In genomic region chr16:16861546-16861945, GRCh38 we compare ENCODE assay signal across 8 cellular contexts.
A peak's percentile ranks its signal among the peaks of the same experiment; 100 is the strongest.
DNase-seq lines count a peak whose midpoint lies in the region; ATAC-seq and TF ChIP-seq lines count a peak whose summit lies in the region.

No MANE protein-coding gene starts in this region.

- H3K36me3 Mint-ChIP-seq in activated CD4-positive, alpha-beta memory T cell treated with anti-CD3 and anti-CD28 coated beads for 36 hours: no peaks in the 10 kb centered on the region
- H3K36me3 Mint-ChIP-seq in effector memory CD8-positive, alpha-beta T cell (ENCODE audit: insufficient read depth): no peaks in the 10 kb centered on the region

- CTCF ChIA-PET in activated CD4-positive, alpha-beta memory T cell treated with anti-CD3 and anti-CD28 coated beads for 36 hours (lab: Charles Lee): interaction anchor here (0.7 to 3.6 kb wide), 11 partner anchors 10 to 718 kb away, joined by 3 to 15 read pairs (median 3); no protein-coding TSS in a partner anchor

- H3K27me3 ChIP-seq in cardiac muscle cell: no peaks in the 10 kb centered on the region

- no peak overlapping the region for H3K4me3 Mint-ChIP-seq in activated CD4-positive, alpha-beta memory T cell treated with anti-CD3 and anti-CD28 coated beads for 36 hours
- H3K4me3 Mint-ChIP-seq in effector memory CD8-positive, alpha-beta T cell: no peak overlapping the region
- no peak overlapping the region for H3K4me3 Mint-ChIP-seq in stimulated activated naive CD8-positive, alpha-beta T cell treated with anti-CD3 and anti-CD28 coated beads, Interleukin-15, amount 100 ng/mL, for 72 hours

- H3K9me3 ChIP-seq in cardiac muscle cell (ENCODE audit: low read depth): no peaks in the 10 kb centered on the region

- H3K4me3 ChIP-seq in cardiac muscle cell: no peak overlapping the region

- peaks cover 28% of the 10 kb centered on the region for H3K4me1 ChIP-seq in cardiac muscle cell (ENCODE audit: low read depth)

- H3K9me3 Mint-ChIP-seq in activated CD4-positive, alpha-beta memory T cell treated with anti-CD3 and anti-CD28 coated beads for 36 hours: no peaks in the 10 kb centered on the region
- H3K9me3 Mint-ChIP-seq in effector memory CD8-positive, alpha-beta T cell: no peaks in the 10 kb centered on the region
- H3K9me3 Mint-ChIP-seq in stimulated activated naive CD8-positive, alpha-beta T cell treated with anti-CD3 and anti-CD28 coated beads, Interleukin-15, amount 100 ng/mL, for 72 hours: no peaks in the 10 kb centered on the region

- POLR2A ChIA-PET in activated CD4-positive, alpha-beta memory T cell treated with anti-CD3 and anti-CD28 coated beads for 36 hours (lab: Charles Lee): no interaction called here

- H3K27me3 Mint-ChIP-seq in activated CD4-positive, alpha-beta memory T cell treated with anti-CD3 and anti-CD28 coated beads for 36 hours: peaks cover 5% of the 10 kb centered on the region
- peaks cover 14 to 40% of the 10 kb centered on the region in 2 donors for H3K27me3 Mint-ChIP-seq in effector memory CD8-positive, alpha-beta T cell
- H3K27me3 Mint-ChIP-seq in stimulated activated naive CD8-positive, alpha-beta T cell treated with anti-CD3 and anti-CD28 coated beads, Interleukin-15, amount 100 ng/mL, for 72 hours: no peaks in the 10 kb centered on the region

- no peaks in the 10 kb centered on the region for H3K4me1 Mint-ChIP-seq in activated CD4-positive, alpha-beta memory T cell treated with anti-CD3 and anti-CD28 coated beads for 36 hours (ENCODE audit: low read depth)
- peaks cover 0 to 3% of the 10 kb centered on the region in 2 donors for H3K4me1 Mint-ChIP-seq in effector memory CD8-positive, alpha-beta T cell (ENCODE audit: low read depth in 2 of 2)
- no peaks in the 10 kb centered on the region for H3K4me1 Mint-ChIP-seq in stimulated activated naive CD8-positive, alpha-beta T cell treated with anti-CD3 and anti-CD28 coated beads, Interleukin-15, amount 100 ng/mL, for 72 hours

- peak; percentile 29 to 82 for DNase-seq in cardiac muscle cell (ENCODE audit: low read depth in 1 of 2, low spot score in 1 of 2)
- no peak for DNase-seq in Right ventricle myocardium inferior (ENCODE audit: missing footprints)
- DNase-seq in NCI-H345 (lab: John Stamatoyannopoulos, UW): peak; percentile 46
- DNase-seq in activated CD4-positive, alpha-beta memory T cell treated with anti-CD3 and anti-CD28 coated beads for 36 hours: peak; percentile 48
- peak; percentile 47 to 51 (median 50) for DNase-seq in effector memory CD8-positive, alpha-beta T cell
- DNase-seq in myocyte (ENCODE audit: low read depth): peak; percentile 5
- DNase-seq in stimulated activated naive CD8-positive, alpha-beta T cell treated with anti-CD3 and anti-CD28 coated beads, Interleukin-15, amount 100 ng/mL, for 72 hours: peak; percentile 38 to 53

- ATAC-seq in Right ventricle myocardium inferior (no peak), HG03159 (IDR thresholded peaks at IDR 0.05; ENCODE audit: unreplicated experiment) (no peak)
- ATAC-seq in effector memory CD8-positive, alpha-beta T cell (replicated peaks): peak; percentile 37
- ATAC-seq in stimulated activated naive CD8-positive, alpha-beta T cell treated with anti-CD3 and anti-CD28 coated beads, Interleukin-15, amount 100 ng/mL, for 72 hours: peak; percentile 55

- no peak overlapping the region for H3K27ac ChIP-seq in cardiac muscle cell

- TF ChIP-seq CTCF in cardiac muscle cell (IDR thresholded peaks at IDR 0.05; ENCODE audit: low read depth, low read length): peak; percentile 47

- no peaks in the 10 kb centered on the region for H3K36me3 ChIP-seq in cardiac muscle cell

- intact Hi-C loops in Right ventricle myocardium inferior (cut with DNase I): loop anchor here (1.0 to 5.0 kb wide), 3 partner anchors 361 to 718 kb away; no protein-coding TSS in a partner anchor
- intact Hi-C loops in activated CD4-positive, alpha-beta memory T cell treated with anti-CD3 and anti-CD28 coated beads for 36 hours (cut with micrococcal nuclease): loop anchor here (5.0 to 10.0 kb wide), 3 partner anchors 211 to 613 kb away; partner anchors contain the start of gene XYLT1

- no peak overlapping the region for H3K27ac Mint-ChIP-seq in activated CD4-positive, alpha-beta memory T cell treated with anti-CD3 and anti-CD28 coated beads for 36 hours
- H3K27ac Mint-ChIP-seq in effector memory CD8-positive, alpha-beta T cell: no peak overlapping the region
- H3K27ac Mint-ChIP-seq in stimulated activated naive CD8-positive, alpha-beta T cell treated with anti-CD3 and anti-CD28 coated beads, Interleukin-15, amount 100 ng/mL, for 72 hours: peak overlapping the region; percentile 22 to 69

Comparison
In these comparisons a context has a peak if more than half of its experiments do, and no peak if none do; other contexts are left out.
1. ATAC-seq: peak in effector memory CD8-positive, alpha-beta T cell (single experiment) and stimulated activated naive CD8-positive, alpha-beta T cell treated with anti-CD3 and anti-CD28 coated beads, Interleukin-15, amount 100 ng/mL, for 72 hours (single experiment); none in Right ventricle myocardium inferior (single experiment) and HG03159 (single experiment).
2. H3K27ac Mint-ChIP-seq: peak in stimulated activated naive CD8-positive, alpha-beta T cell treated with anti-CD3 and anti-CD28 coated beads, Interleukin-15, amount 100 ng/mL, for 72 hours (2 of 2); none in activated CD4-positive, alpha-beta memory T cell treated with anti-CD3 and anti-CD28 coated beads for 36 hours (single experiment) and effector memory CD8-positive, alpha-beta T cell (0 of 2).